In genomic region chr1:198123146-198123545, GRCh38 we compare ENCODE assay signal across 19 cellular contexts. TPM values are rescaled to one million over a fixed set of nuclear protein-coding genes. Genes with fewer than 3 reads are reported as not detected.
A peak's percentile ranks its signal among the peaks of the same experiment; 100 is the strongest.
DNase-seq lines count a peak whose midpoint lies in the region; ATAC-seq, FAIRE-seq and TF ChIP-seq lines count a peak whose summit lies in the region.
"Had no signal": no experiment of that assay in that cellular context is flagged by ENCODE, and none has a peak within 500 bp of the region (broad histone marks: within the 10 kb centered on the region; RNA-seq: fewer than 3 reads in every experiment).

No MANE protein-coding gene starts in this region.

- no peaks in the 10 kb centered on the region for H3K36me3 Mint-ChIP-seq in HFFc6 (ENCODE audit: low read depth)
- H3K36me3 Mint-ChIP-seq: stimulated activated effector memory CD8-positive, alpha-beta T cell treated with anti-CD3 and anti-CD28 coated beads, Interleukin-12 subunit alpha, Interleukin-12 subunit beta, amount 100 ng/mL, for 72 hours; T-cell; WTC11 had no signal

- no peak for DNase-seq in A549 (ENCODE audit: low read depth in 1 of 2, low spot score in 1 of 2)
- DNase-seq in HFFc6, result peak; percentile 34
- DNase-seq in astrocyte of the spinal cord (ENCODE audit: low read depth, low spot score), result peak; percentile 78
- DNase-seq in fibroblast of villous mesenchyme (ENCODE audit: low read depth), result peak; percentile 48
- no peak for DNase-seq in esophagus muscularis mucosa (ENCODE audit: extremely low spot score)
- no peak for DNase-seq in tibial nerve (ENCODE audit: low spot score in 2 of 2)
- no peak for DNase-seq in NOMO-1 treated with DMSO at 0.1 percent for 48 hours (lab: John Stamatoyannopoulos, UW; ENCODE audit: unreplicated experiment)
- no peak for DNase-seq in stimulated activated naive CD4-positive, alpha-beta T cell treated with Interleukin-2 at 50 U/mL for 16 hours (lab: John Stamatoyannopoulos, UW)
- DNase-seq: activated gamma-delta T cell treated with Interleukin-2 at 50 U/mL for 16 hours; effector memory CD4-positive, alpha-beta T cell; islet precursor cell; NCI-H2081 treated with DMSO at 0.1 percent for 48 hours; small intestine; T-cell had no signal

- no peaks in the 10 kb centered on the region for H3K36me3 ChIP-seq in esophagus muscularis mucosa
- no peaks in the 10 kb centered on the region for H3K36me3 ChIP-seq in tibial nerve
- H3K36me3 ChIP-seq: neutrophil had no signal

- peak overlapping the region; percentile 17 to 64; a peak in 5 of 6 replicates for H3K27ac ChIP-seq in A549
- no peak overlapping the region for H3K27ac ChIP-seq in esophagus muscularis mucosa (replicated peaks in 1 of 4)
- no peak overlapping the region for H3K27ac ChIP-seq in tibial nerve
- H3K27ac ChIP-seq: neutrophil had no signal

- in situ Hi-C loops in astrocyte of the spinal cord (cut with HindIII; ENCODE audit: low sequenced_read_pairs), result no loop called here

- POLR2A ChIA-PET in A549 (lab: Yijun Ruan, JAX), result no interaction called here

- no peaks in the 10 kb centered on the region for H3K9me3 Mint-ChIP-seq in HFFc6
- H3K9me3 Mint-ChIP-seq: stimulated activated effector memory CD8-positive, alpha-beta T cell treated with anti-CD3 and anti-CD28 coated beads, Interleukin-12 subunit alpha, Interleukin-12 subunit beta, amount 100 ng/mL, for 72 hours; T-cell; WTC11 had no signal

- ATAC-seq in A549, result no peak
- ATAC-seq: stimulated activated effector memory CD8-positive, alpha-beta T cell treated with anti-CD3 and anti-CD28 coated beads, Interleukin-12 subunit alpha, Interleukin-12 subunit beta, amount 100 ng/mL, for 72 hours; T-cell; WTC11 had no signal

- TF ChIP-seq POLR2A in A549 (IDR thresholded peaks at IDR 0.05; ENCODE audit: low read length) (no peak), esophagus muscularis mucosa (IDR thresholded peaks at IDR 0.05; ENCODE audit: low read depth) (no peak), tibial nerve (IDR thresholded peaks at IDR 0.05) (no peak)

- CTCF ChIA-PET in A549 (lab: Yijun Ruan, JAX), result interaction anchor here (0.6 to 1.3 kb wide), 6 partner anchors 9 to 508 kb away, joined by 4 read pairs; no protein-coding TSS in a partner anchor

- peak overlapping the region; percentile 64 for H3K4me2 ChIP-seq in A549

- TF ChIP-seq CTCF in A549 (IDR thresholded peaks at IDR 0.05) (no peak), HFFc6 (IDR thresholded peaks at IDR 0.05) (no peak), astrocyte of the spinal cord (IDR thresholded peaks at IDR 0.05; ENCODE audit: low read depth, low read length) (no peak), fibroblast of villous mesenchyme (IDR thresholded peaks at IDR 0.05; ENCODE audit: insufficient read depth, low read depth, low read length) (no peak), esophagus muscularis mucosa (IDR thresholded peaks at IDR 0.05) (no peak), tibial nerve (IDR thresholded peaks at IDR 0.05) (no peak)

- peak overlapping the region; percentile 69 for H3K4me3 Mint-ChIP-seq in HFFc6
- H3K4me3 Mint-ChIP-seq: stimulated activated effector memory CD8-positive, alpha-beta T cell treated with anti-CD3 and anti-CD28 coated beads, Interleukin-12 subunit alpha, Interleukin-12 subunit beta, amount 100 ng/mL, for 72 hours; T-cell; WTC11 had no signal

- no peak for TF ChIP-seq EP300 in A549 (IDR thresholded peaks at IDR 0.05)
- TF ChIP-seq EP300 in esophagus muscularis mucosa (IDR thresholded peaks at IDR 0.05), result no peak
- no peak for TF ChIP-seq EP300 in tibial nerve (IDR thresholded peaks at IDR 0.05)

- no peaks in the 10 kb centered on the region for H3K27me3 ChIP-seq in esophagus muscularis mucosa
- no peaks in the 10 kb centered on the region for H3K27me3 ChIP-seq in tibial nerve
- H3K27me3 ChIP-seq: neutrophil had no signal

- 12% methylated on average over 2 of the region's 2 CpGs for WGBS in A549 (ENCODE audit: missing lambda C conversion rate)
- whole genome bisulfite sequencing in esophagus muscularis mucosa, result 62% methylated on average over 2 of the region's 2 CpGs
- 39 to 45% methylated on average over 2 of the region's 2 CpGs for WGBS in tibial nerve, 2 donors

- H3K4me1 ChIP-seq in A549 (peaks cover 81% of the 10 kb centered on the region), esophagus muscularis mucosa (peaks cover 0 to 5% (median 4%) of the 10 kb centered on the region in 4 donors), tibial nerve (peaks cover 0 to 12% (median 0%) of the 10 kb centered on the region in 4 donors)

- no peak for FAIRE-seq in A549 (lab: Jason Lieb, UNC)
- FAIRE-seq: G401.6, H1, small intestine had no signal

- H3K27ac Mint-ChIP-seq in HFFc6, result peak overlapping the region; percentile 86
- H3K27ac Mint-ChIP-seq: stimulated activated effector memory CD8-positive, alpha-beta T cell treated with anti-CD3 and anti-CD28 coated beads, Interleukin-12 subunit alpha, Interleukin-12 subunit beta, amount 100 ng/mL, for 72 hours; T-cell; WTC11 had no signal

- intact Hi-C loops in esophagus muscularis mucosa (cut with DNase I), result no loop called here

- peaks cover 54% of the 10 kb centered on the region for H3K4me1 Mint-ChIP-seq in HFFc6 (ENCODE audit: low read depth)
- H3K4me1 Mint-ChIP-seq: T-cell, WTC11 had no signal

- H3K9me3 ChIP-seq in A549 (no peaks in the 10 kb centered on the region), esophagus muscularis mucosa (no peaks in the 10 kb centered on the region), tibial nerve (no peaks in the 10 kb centered on the region)
- H3K9me3 ChIP-seq: neutrophil had no signal

- no peak overlapping the region for H3K4me3 ChIP-seq in A549
- H3K4me3 ChIP-seq in astrocyte of the spinal cord (ENCODE audit: low read depth, low read length), result no peak overlapping the region
- no peak overlapping the region for H3K4me3 ChIP-seq in fibroblast of villous mesenchyme (ENCODE audit: low read depth, low read length)
- no peak overlapping the region for H3K4me3 ChIP-seq in esophagus muscularis mucosa
- no peak overlapping the region for H3K4me3 ChIP-seq in tibial nerve

- TF ChIP-seq RAD21 in A549 (conservative IDR thresholded peaks at IDR 0.05 in 1 of 2, IDR thresholded peaks at IDR 0.05 in 1 of 2), result no peak

- H3K27me3 Mint-ChIP-seq in HFFc6 (ENCODE audit: insufficient read depth), result peaks cover 2% of the 10 kb centered on the region; the same call in 1 of the 2 replicates

TF ChIP-seq in A549, 52 proteins besides CTCF, POLR2A, EP300 and RAD21:
- TF ChIP-seq KDM5A (IDR thresholded peaks at IDR 0.05) (no peak), HOXB13 (CRISPR knock-in tag; IDR thresholded peaks at IDR 0.05; ENCODE audit: low read depth) (no peak), NFE2L2 (conservative IDR thresholded peaks at IDR 0.05; ENCODE audit: low read length) (no peak), HDAC2 (IDR thresholded peaks at IDR 0.05) (no peak), EHMT2 (IDR thresholded peaks at IDR 0.05; ENCODE audit: low read depth) (no peak), GATA3 (IDR thresholded peaks at IDR 0.05; ENCODE audit: borderline replicate concordance) (peak; percentile 19; the same call in 1 of the 2 replicates), EHF (CRISPR knock-in tag; IDR thresholded peaks at IDR 0.05) (no peak)
- TF ChIP-seq, protein P1, sequence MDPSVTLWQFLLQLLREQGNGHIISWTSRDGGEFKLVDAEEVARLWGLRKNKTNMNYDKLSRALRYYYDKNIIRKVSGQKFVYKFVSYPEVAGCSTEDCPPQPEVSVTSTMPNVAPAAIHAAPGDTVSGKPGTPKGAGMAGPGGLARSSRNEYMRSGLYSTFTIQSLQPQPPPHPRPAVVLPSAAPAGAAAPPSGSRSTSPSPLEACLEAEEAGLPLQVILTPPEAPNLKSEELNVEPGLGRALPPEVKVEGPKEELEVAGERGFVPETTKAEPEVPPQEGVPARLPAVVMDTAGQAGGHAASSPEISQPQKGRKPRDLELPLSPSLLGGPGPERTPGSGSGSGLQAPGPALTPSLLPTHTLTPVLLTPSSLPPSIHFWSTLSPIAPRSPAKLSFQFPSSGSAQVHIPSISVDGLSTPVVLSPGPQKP (IDR thresholded peaks at IDR 0.05; ENCODE audit: low read depth, low read length), result no peak

RNA-seq across cellular contexts. Expression of gene NEK7, which starts 33.7 kb away (rescaled TPM):
- 62.9 and 66.9 TPM in 2 replicates for polyA plus RNA-seq in A549 (2011; rRNA removed)
- 10.6 and 12.6 TPM in 2 replicates for polyA plus RNA-seq in A549 (2012; cell fraction: cytosol; rRNA removed)
- polyA plus RNA-seq in A549 (2012; cell fraction: nucleus; rRNA removed), result 5.6 and 6.7 TPM in 2 replicates
- polyA plus RNA-seq in A549 (2017; fragmentation: RNase III; extraction: RNeasy Plus Mini Kit Qiagen cat#74134 plus additional on column Dnase treatment), result 13.1 to 16.0 TPM (median 15.9 TPM) in 3 replicates
- 28.0 and 34.1 TPM in 2 replicates for polyA minus RNA-seq in A549 (2011; rRNA and poly(A)+ RNA removed)
- 100 to 1,000 TPM; 452 to 692 (median 485) TPM for total RNA-seq in HFFc6 (2021; fragmentation: NEBNext Ultra II Directional; extraction: Animal tissue kit (Norgen Biotek cat#: 25700))
- total RNA-seq in fibroblast of villous mesenchyme, result 183 and 366 TPM in 2 replicates
- total RNA-seq in esophagus muscularis mucosa, result 100 to 1,000 TPM; 110 to 196 (median 158) TPM
- total RNA-seq in tibial nerve, result 100 to 1,000 TPM; 123 to 219 (median 141) TPM

Comparison
In these comparisons a context has a peak if more than half of its experiments do, and no peak if none do; other contexts are left out.
1. DNase-seq: peak in HFFc6 (single experiment), astrocyte of the spinal cord (single experiment) and fibroblast of villous mesenchyme (single experiment); none in A549 (0 of 2), esophagus muscularis mucosa (single experiment), tibial nerve (0 of 2), NOMO-1 treated with DMSO at 0.1 percent for 48 hours (single experiment) and stimulated activated naive CD4-positive, alpha-beta T cell treated with Interleukin-2 at 50 U/mL for 16 hours (single experiment).
2. H3K27ac ChIP-seq: peak in A549 (2 of 2); none in esophagus muscularis mucosa (0 of 4) and tibial nerve (0 of 4).